ENCODE assay signal across 1 cellular context in the genomic region with DNA sequence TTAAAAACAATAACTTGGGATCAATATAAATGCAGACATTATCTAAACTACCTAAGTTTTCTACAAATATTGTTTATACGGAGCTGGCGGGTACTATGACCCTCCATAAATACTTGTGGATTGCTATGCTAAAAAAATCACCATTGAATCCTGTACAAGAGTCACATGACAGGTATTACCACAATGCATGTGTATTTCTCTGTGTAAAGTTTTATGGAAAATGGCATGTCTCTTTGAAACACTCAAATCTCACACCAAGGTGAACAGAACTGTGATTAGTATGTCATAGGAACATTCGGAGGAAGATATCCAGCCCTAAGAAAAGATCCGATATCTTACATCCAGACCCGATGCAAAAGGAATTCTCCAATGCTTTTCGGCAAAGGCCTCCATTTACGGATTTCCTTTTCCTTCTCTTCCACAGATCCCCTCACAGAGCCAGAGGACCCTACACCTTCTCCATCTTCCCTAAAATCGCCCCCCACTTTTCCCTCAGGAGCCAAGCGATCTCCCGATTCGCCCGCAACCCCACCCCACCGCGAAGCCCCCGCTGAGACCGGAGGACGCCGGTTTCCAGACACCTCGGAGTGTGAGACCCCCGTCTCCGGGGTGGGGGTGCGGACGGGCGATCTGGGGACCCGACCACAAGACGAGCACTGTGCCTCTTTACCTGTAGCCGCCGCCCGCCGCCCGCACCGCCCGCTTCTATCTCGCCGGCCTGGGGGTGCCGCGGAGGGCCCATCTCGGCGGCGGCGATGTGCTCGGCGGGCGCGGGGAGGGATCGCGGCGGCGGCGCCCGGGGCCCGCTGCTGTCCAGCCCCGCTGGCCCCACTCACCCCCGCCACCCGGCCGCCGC.
TF ChIP-seq lines count a peak whose summit lies in the region.

No MANE protein-coding gene starts in this region.

TF ChIP-seq in K562, 482 proteins besides CTCF, POLR2A, EP300 and RAD21 (continued from another document):
- TF ChIP-seq THRB (CRISPR knock-in tag; conservative IDR thresholded peaks at IDR 0.05) (no peak), ZNF586 (CRISPR knock-in tag; conservative IDR thresholded peaks at IDR 0.05) (no peak), NCOA2 (IDR thresholded peaks at IDR 0.05; ENCODE audit: partially characterized antibody in 2 of 2) (no peak), ZNF655 (CRISPR knock-in tag; IDR thresholded peaks at IDR 0.05) (no peak), PML (IDR thresholded peaks at IDR 0.05; ENCODE audit: low read length) (no peak), MAZ (CRISPR knock-in tag; conservative IDR thresholded peaks at IDR 0.05 in 1 of 2, IDR thresholded peaks at IDR 0.05 in 1 of 2) (0 out of 4 replicates have a peak, but pooled peaks of 1 of the 2 experiments have one; percentile 1), EZH2 (IDR thresholded peaks at IDR 0.05; ENCODE audit: borderline replicate concordance, low read depth, low read length) (no peak)
